Comparison of ENCODE assay signal across 10 cellular contexts in the genomic region with DNA sequence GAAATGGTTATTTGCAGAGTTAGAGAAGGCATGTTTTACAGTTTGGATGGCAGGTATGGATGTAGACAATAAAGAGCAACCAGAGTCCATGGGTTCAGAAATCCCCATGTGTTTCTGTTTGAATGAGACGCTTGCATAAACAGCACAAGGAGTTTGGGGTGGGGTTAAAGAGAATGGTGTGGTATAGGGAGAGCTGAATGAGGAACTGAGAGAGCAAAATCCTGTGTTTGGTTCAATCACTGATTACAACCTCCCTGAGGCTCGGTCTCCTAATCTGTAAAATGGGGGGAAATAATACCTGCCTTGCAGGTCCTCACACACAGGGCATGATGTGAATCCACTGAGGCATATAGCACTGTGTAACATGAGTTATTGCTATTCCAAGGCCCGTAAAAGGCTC. TPM values are rescaled to one million over a fixed set of nuclear protein-coding genes. Genes with fewer than 3 reads are reported as not detected.
DNase-seq lines count a peak whose midpoint lies in the region; ATAC-seq and TF ChIP-seq lines count a peak whose summit lies in the region.
"Had no signal": no experiment of that assay in that cellular context is flagged by ENCODE, and none has a peak within 500 bp of the region (broad histone marks: within the 10 kb centered on the region; RNA-seq: fewer than 3 reads in every experiment).

No MANE protein-coding gene starts in this region.

- WGBS in lung, 2 donors = 73 to 79% methylated on average over 3 of the region's 3 CpGs
- 84 to 97% (median 93%) methylated on average over 3 of the region's 3 CpGs for whole genome bisulfite sequencing in ovary, 3 donors

- peaks cover 3 to 9% of the 10 kb centered on the region in 2 donors for H3K36me3 ChIP-seq in lung (ENCODE audit: control insufficient read depth in 2 of 2, insufficient read depth in 2 of 2, low read length in 2 of 2)
- no peaks in the 10 kb centered on the region for H3K36me3 ChIP-seq in ovary

- no peak for TF ChIP-seq EP300 in ovary (IDR thresholded peaks at IDR 0.05)

- peak overlapping the region; percentile 6 to 7 for H3K27ac ChIP-seq in lung (ENCODE audit: low read depth in 1 of 2, low read length in 1 of 2)
- H3K27ac ChIP-seq in ovary = no peak overlapping the region

- intact Hi-C loops in ovary (cut with DNase I) = no loop called here

- TF ChIP-seq CTCF in lung (IDR thresholded peaks at IDR 0.05; ENCODE audit: control extremely low read depth, extremely low read depth) = no peak
- TF ChIP-seq CTCF in ovary (IDR thresholded peaks at IDR 0.05) = no peak

- DNase-seq in lung (ENCODE audit: low spot score) (no peak), T-helper 9 cell (no peak), ovary (no peak), NCI-H2029 treated with DMSO at 0.1 percent for 48 hours (lab: John Stamatoyannopoulos, UW) (no peak)
- DNase-seq in activated CD4-positive, CD25-positive, alpha-beta regulatory T cell (lab: John Stamatoyannopoulos, UW) = no peak
- DNase-seq: caudate nucleus, NCI-H187 treated with DMSO at 0.1 percent for 48 hours had no signal

- peaks cover 2 to 53% of the 10 kb centered on the region in 2 donors for H3K4me1 ChIP-seq in lung (ENCODE audit: control insufficient read depth in 2 of 2, insufficient read depth in 2 of 2, low read length in 2 of 2)
- H3K4me1 ChIP-seq in ovary (ENCODE audit: insufficient read depth) = peaks cover 2% of the 10 kb centered on the region

- H3K27me3 ChIP-seq in lung (ENCODE audit: control insufficient read depth, insufficient read depth) (no peaks in the 10 kb centered on the region), ovary (no peaks in the 10 kb centered on the region)

- TF ChIP-seq POLR2A in ovary (IDR thresholded peaks at IDR 0.05) = no peak

- ATAC-seq in GM18861 (IDR thresholded peaks at IDR 0.05; ENCODE audit: unreplicated experiment) (peak; percentile 90), GM21529 (IDR thresholded peaks at IDR 0.05; ENCODE audit: unreplicated experiment) (peak; percentile 97), HG03175 (IDR thresholded peaks at IDR 0.05; ENCODE audit: unreplicated experiment) (peak; percentile 70), lung (ENCODE audit: insufficient read depth, low FRiP score) (no peak)

- H3K4me3 ChIP-seq in lung (no peak overlapping the region), ovary (no peak overlapping the region)

- H3K9me3 ChIP-seq in lung (ENCODE audit: control insufficient read depth in 2 of 2, insufficient read depth in 1 of 2, low read length in 1 of 2) = no peaks in the 10 kb centered on the region
- H3K9me3 ChIP-seq in ovary = no peaks in the 10 kb centered on the region

RNA-seq across cellular contexts. Expression of gene CAV1, which starts 23.7 kb away (rescaled TPM):
- total RNA-seq in lung (100 to 1,000 TPM; 460 to 616 TPM), ovary (100 to 1,000 TPM in 4 of 7 donors, 10 to 100 TPM in 3; 47.3 to 272 (median 101) TPM)
- polyA plus RNA-seq in lung (100 to 1,000 TPM; 121 to 187 TPM), ovary (100 to 1,000 TPM; 150 to 287 TPM)

RNA-seq across cellular contexts. Expression of gene CAV2, which starts 49.0 kb away (rescaled TPM):
- total RNA-seq in lung (100 to 1,000 TPM; 143 to 214 TPM), ovary (10 to 100 TPM; 38.0 to 67.5 (median 53.7) TPM)
- polyA plus RNA-seq in lung (10 to 100 TPM; 57.9 to 68.5 TPM), ovary (100 to 1,000 TPM in 1 of 2 donors, 10 to 100 TPM in 1; 46.2 to 110 TPM)

Comparison
In these comparisons a context has a peak if more than half of its experiments do, and no peak if none do; other contexts are left out.
1. H3K27ac ChIP-seq: peak in lung (2 of 2); none in ovary (0 of 2).